ENCODE assay signal across 9 cellular contexts in the genomic region with DNA sequence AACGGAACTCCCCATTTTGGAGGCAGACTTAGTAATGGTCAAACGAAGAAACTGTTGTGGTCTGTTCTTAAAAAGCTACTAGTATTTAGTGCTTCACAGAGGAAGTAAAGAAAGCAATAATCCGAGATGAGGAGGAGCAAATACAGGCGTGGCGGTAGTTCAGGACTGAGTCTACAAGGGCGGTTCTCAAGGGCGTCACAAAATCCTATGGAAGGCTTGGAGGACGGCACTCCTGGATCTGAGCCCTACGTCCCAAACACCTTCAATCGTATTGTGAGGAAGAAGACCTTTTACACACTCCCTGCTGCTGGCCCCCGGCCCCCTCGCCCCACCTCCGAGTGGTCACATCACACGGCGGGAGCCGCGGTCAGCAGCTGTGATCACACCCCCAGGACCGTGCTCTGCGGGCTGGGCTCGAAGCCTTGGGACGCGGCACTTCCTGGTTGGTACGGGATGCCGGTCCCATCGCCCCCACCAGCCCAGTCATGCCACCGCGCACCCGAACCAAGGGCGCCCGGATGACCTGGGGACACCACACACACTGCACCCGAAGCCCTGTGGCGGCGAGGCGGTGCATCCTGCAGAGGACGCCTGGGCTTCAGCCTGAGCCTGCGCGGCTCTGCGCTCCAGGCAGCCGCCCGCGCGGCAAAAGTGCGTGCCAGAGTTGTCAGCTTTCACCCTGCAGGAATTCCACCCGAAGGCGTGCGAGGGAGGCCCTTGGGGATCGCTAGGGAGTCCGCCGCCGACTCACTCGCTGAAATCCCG. TPM values are rescaled to one million over a fixed set of nuclear protein-coding genes. Genes with fewer than 3 reads are reported as not detected.
DNase-seq lines count a peak whose midpoint lies in the region; ATAC-seq and TF ChIP-seq lines count a peak whose summit lies in the region.
"Had no signal": no experiment of that assay in that cellular context is flagged by ENCODE, and none has a peak within 500 bp of the region (broad histone marks: within the 10 kb centered on the region; RNA-seq: fewer than 3 reads in every experiment).

No MANE protein-coding gene starts in this region.

- no peak for TF ChIP-seq CTCF in CD14-positive monocyte (IDR thresholded peaks at IDR 0.05)
- no peak for TF ChIP-seq CTCF in thoracic aorta (IDR thresholded peaks at IDR 0.05)

- H3K27me3 ChIP-seq in naive thymus-derived CD4-positive, alpha-beta T cell (ENCODE audit: control insufficient read depth in 2 of 2, insufficient read depth in 2 of 2, low read length in 2 of 2), result peaks cover 0 to 8% of the 10 kb centered on the region in 2 donors
- H3K27me3 ChIP-seq in thoracic aorta (replicated peaks; ENCODE audit: insufficient read depth), result no peaks in the 10 kb centered on the region

- CTCF ChIA-PET in naive thymus-derived CD4-positive, alpha-beta T cell (lab: Charles Lee), result no interaction called here

- DNase-seq in CD14-positive monocyte (ENCODE audit: low spot score), result peak; percentile 67
- DNase-seq in NOMO-1 treated with dmso at 0.1 percent for 144 hours (lab: John Stamatoyannopoulos, UW; ENCODE audit: unreplicated experiment), result peak; percentile 83
- DNase-seq in activated T-cell treated with anti-CD3 and anti-CD28 coated beads, Interleukin-2, amount 50 U/mL, for 72 hours, result peak; percentile 67 to 71
- DNase-seq in fibroblast of gingiva (ENCODE audit: low read depth), result peak; percentile 96
- peak in 7 of 9 donors; percentile 21 to 49 (median 24) for DNase-seq in naive thymus-derived CD4-positive, alpha-beta T cell
- DNase-seq in thoracic aorta (ENCODE audit: low spot score), result peak; percentile 60

- H3K4me1 ChIP-seq in naive thymus-derived CD4-positive, alpha-beta T cell (ENCODE audit: control insufficient read depth in 2 of 2, insufficient read depth in 2 of 2, low read length in 2 of 2), result peaks cover 0 to 4% of the 10 kb centered on the region in 2 donors
- H3K4me1 ChIP-seq in thoracic aorta (ENCODE audit: control insufficient read depth in 1 of 2, low read depth in 2 of 2), result peaks cover 12 to 31% of the 10 kb centered on the region in 2 donors

- H3K4me3 Mint-ChIP-seq in CD14-positive monocyte, result peak overlapping the region; percentile 92 to 94
- peak overlapping the region; percentile 86 to 87 for H3K4me3 Mint-ChIP-seq in activated T-cell treated with anti-CD3 and anti-CD28 coated beads, Interleukin-2, amount 50 U/mL, for 72 hours
- peak overlapping the region; percentile 75 to 92 (median 84) for H3K4me3 Mint-ChIP-seq in naive thymus-derived CD4-positive, alpha-beta T cell

- ATAC-seq in GM19023 (IDR thresholded peaks at IDR 0.05; ENCODE audit: unreplicated experiment) (peak; percentile 65), HG03103 (IDR thresholded peaks at IDR 0.05; ENCODE audit: low read depth, unreplicated experiment) (peak; percentile 46), thoracic aorta (ENCODE audit: insufficient number of reproducible peaks, low FRiP score, low read depth) (peak; percentile 73)
- peak; percentile 75 to 79 for ATAC-seq in activated T-cell treated with anti-CD3 and anti-CD28 coated beads, Interleukin-2, amount 50 U/mL, for 72 hours (replicated peaks in 1 of 2)
- peak; percentile 71 for ATAC-seq in naive thymus-derived CD4-positive, alpha-beta T cell

- H3K27ac Mint-ChIP-seq in CD14-positive monocyte, result peak overlapping the region; percentile 88 to 97 (median 96)
- H3K27ac Mint-ChIP-seq in activated T-cell treated with anti-CD3 and anti-CD28 coated beads, Interleukin-2, amount 50 U/mL, for 72 hours, result no peak overlapping the region
- H3K27ac Mint-ChIP-seq in naive thymus-derived CD4-positive, alpha-beta T cell, result peak overlapping the region in 1 of 9 donors; percentile 29

- no peaks in the 10 kb centered on the region for H3K27me3 Mint-ChIP-seq in CD14-positive monocyte (ENCODE audit: low read depth in 3 of 3)
- H3K27me3 Mint-ChIP-seq in activated T-cell treated with anti-CD3 and anti-CD28 coated beads, Interleukin-2, amount 50 U/mL, for 72 hours (ENCODE audit: low read depth), result peaks cover 53% of the 10 kb centered on the region
- peaks cover 25 to 55% (median 47%) of the 10 kb centered on the region in 5 donors for H3K27me3 Mint-ChIP-seq in naive thymus-derived CD4-positive, alpha-beta T cell

- no peaks in the 10 kb centered on the region for H3K36me3 Mint-ChIP-seq in CD14-positive monocyte
- peaks cover 0 to 2% of the 10 kb centered on the region in 2 donors for H3K36me3 Mint-ChIP-seq in activated T-cell treated with anti-CD3 and anti-CD28 coated beads, Interleukin-2, amount 50 U/mL, for 72 hours (ENCODE audit: insufficient read depth in 2 of 2)
- H3K36me3 Mint-ChIP-seq in naive thymus-derived CD4-positive, alpha-beta T cell, result no peaks in the 10 kb centered on the region

- no peaks in the 10 kb centered on the region for H3K9me3 Mint-ChIP-seq in CD14-positive monocyte
- no peaks in the 10 kb centered on the region for H3K9me3 Mint-ChIP-seq in activated T-cell treated with anti-CD3 and anti-CD28 coated beads, Interleukin-2, amount 50 U/mL, for 72 hours
- H3K9me3 Mint-ChIP-seq in naive thymus-derived CD4-positive, alpha-beta T cell, result peaks cover 0 to 3% (median 0%) of the 10 kb centered on the region in 11 donors

- peaks cover 70% of the 10 kb centered on the region for H3K4me1 Mint-ChIP-seq in CD14-positive monocyte
- peaks cover 30% of the 10 kb centered on the region for H3K4me1 Mint-ChIP-seq in activated T-cell treated with anti-CD3 and anti-CD28 coated beads, Interleukin-2, amount 50 U/mL, for 72 hours (ENCODE audit: low read depth)
- H3K4me1 Mint-ChIP-seq in naive thymus-derived CD4-positive, alpha-beta T cell, result peaks cover 8 to 18% (median 12%) of the 10 kb centered on the region in 7 donors

- H3K4me3 ChIP-seq in naive thymus-derived CD4-positive, alpha-beta T cell (ENCODE audit: low read length), result peak overlapping the region; percentile 60
- peak overlapping the region; percentile 73 for H3K4me3 ChIP-seq in thoracic aorta

- no peaks in the 10 kb centered on the region for H3K36me3 ChIP-seq in naive thymus-derived CD4-positive, alpha-beta T cell (ENCODE audit: control insufficient read depth in 2 of 3, insufficient read depth in 3 of 3, low read length in 3 of 3)
- no peaks in the 10 kb centered on the region for H3K36me3 ChIP-seq in thoracic aorta

- no peaks in the 10 kb centered on the region for H3K9me3 ChIP-seq in naive thymus-derived CD4-positive, alpha-beta T cell (ENCODE audit: control insufficient read depth in 2 of 3, low read length in 3 of 3)
- no peaks in the 10 kb centered on the region for H3K9me3 ChIP-seq in thoracic aorta

- intact Hi-C loops in CD14-positive monocyte (cut with micrococcal nuclease), result loop anchor here (5.0 kb wide), 1 partner anchor 32 kb away; no protein-coding TSS in a partner anchor
- intact Hi-C loops in naive thymus-derived CD4-positive, alpha-beta T cell (cut with micrococcal nuclease), result no loop called here

- no peak overlapping the region for H3K27ac ChIP-seq in naive thymus-derived CD4-positive, alpha-beta T cell (ENCODE audit: low read depth, low read length)
- H3K27ac ChIP-seq in thoracic aorta, result peak overlapping the region; percentile 65 to 84

- POLR2A ChIA-PET in naive thymus-derived CD4-positive, alpha-beta T cell (lab: Charles Lee), result no interaction called here

RNA-seq across cellular contexts. Expression of gene PLD1, which starts 0.6 kb away (rescaled TPM):
- 1 to 10 TPM; 5.1 to 5.8 TPM for polyA plus RNA-seq in CD14-positive monocyte
- total RNA-seq in activated T-cell treated with anti-CD3 and anti-CD28 coated beads, Interleukin-2, amount 50 U/mL, for 72 hours, result 1 to 10 TPM in 1 of 2 donors, under 1 TPM in 1; 0.65 to 4.1 TPM
- 10 to 100 TPM in 1 of 5 experiments, 1 to 10 TPM in 2, under 1 TPM in 2; 0.36 to 12.9 (median 1.4) TPM for total RNA-seq in naive thymus-derived CD4-positive, alpha-beta T cell
- polyA plus RNA-seq in naive thymus-derived CD4-positive, alpha-beta T cell, result not detected
- total RNA-seq in thoracic aorta, result 10 to 100 TPM; 51.3 to 95.2 TPM

RNA-seq across cellular contexts. Expression of gene TMEM212, which starts 33.5 kb away (rescaled TPM):
- not detected for polyA plus RNA-seq in CD14-positive monocyte
- not detected for total RNA-seq in activated T-cell treated with anti-CD3 and anti-CD28 coated beads, Interleukin-2, amount 50 U/mL, for 72 hours
- total RNA-seq in naive thymus-derived CD4-positive, alpha-beta T cell, result not detected
- not detected for polyA plus RNA-seq in naive thymus-derived CD4-positive, alpha-beta T cell
- not detected for total RNA-seq in thoracic aorta
- total RNA-seq: activated CD8-positive, alpha-beta memory T cell treated with anti-CD3 and anti-CD28 coated beads for 36 hours had no signal

Comparison
In these comparisons a context has a peak if more than half of its experiments do, and no peak if none do; other contexts are left out.
1. DNase-seq: peak in every context shown above with its lines; median percentile 96 in fibroblast of gingiva; 83 in NOMO-1 treated with dmso at 0.1 percent for 144 hours; 69 in activated T-cell treated with anti-CD3 and anti-CD28 coated beads, Interleukin-2, amount 50 U/mL, for 72 hours; 67 in CD14-positive monocyte; 60 in thoracic aorta; 24 in naive thymus-derived CD4-positive, alpha-beta T cell.
2. intact Hi-C loops: an anchor here in CD14-positive monocyte (5.0 kb wide); none called in naive thymus-derived CD4-positive, alpha-beta T cell.